1 cellular context compared by ENCODE assay signal in the genomic region with DNA sequence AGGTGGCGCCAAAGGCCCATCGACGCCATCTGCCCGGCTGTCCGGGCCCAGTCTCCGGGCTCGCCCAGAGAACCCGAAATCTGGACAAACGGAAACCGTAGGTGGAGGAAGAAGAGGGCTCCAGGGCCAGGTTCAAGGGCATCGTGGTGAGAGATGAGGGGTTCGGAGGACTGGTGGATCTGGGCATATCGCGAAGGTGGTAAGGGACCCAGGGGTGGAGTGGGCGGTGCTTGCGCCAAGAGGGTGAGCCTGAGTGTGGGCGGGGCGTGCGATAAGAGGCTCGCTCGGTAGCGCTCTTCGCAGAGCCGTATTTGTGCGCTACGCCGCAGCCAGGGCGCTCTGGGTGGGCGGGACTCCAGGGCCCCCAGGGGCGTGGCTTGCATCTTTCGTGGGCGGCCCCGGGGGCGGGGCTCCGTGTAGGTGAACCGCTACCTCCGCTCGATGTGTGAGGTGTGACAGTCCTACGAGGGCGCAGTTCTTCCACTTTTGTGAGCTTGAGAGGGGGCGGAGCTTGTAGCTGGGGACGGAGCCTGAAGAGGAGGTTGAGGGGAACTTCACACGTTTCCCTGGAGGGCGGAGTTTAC.
TF ChIP-seq lines count a peak whose summit lies in the region.

No MANE protein-coding gene starts in this region.

TF ChIP-seq in liver, 16 proteins besides CTCF, POLR2A, EP300 and RAD21 (continued from another document):
- TF ChIP-seq, protein P1, sequence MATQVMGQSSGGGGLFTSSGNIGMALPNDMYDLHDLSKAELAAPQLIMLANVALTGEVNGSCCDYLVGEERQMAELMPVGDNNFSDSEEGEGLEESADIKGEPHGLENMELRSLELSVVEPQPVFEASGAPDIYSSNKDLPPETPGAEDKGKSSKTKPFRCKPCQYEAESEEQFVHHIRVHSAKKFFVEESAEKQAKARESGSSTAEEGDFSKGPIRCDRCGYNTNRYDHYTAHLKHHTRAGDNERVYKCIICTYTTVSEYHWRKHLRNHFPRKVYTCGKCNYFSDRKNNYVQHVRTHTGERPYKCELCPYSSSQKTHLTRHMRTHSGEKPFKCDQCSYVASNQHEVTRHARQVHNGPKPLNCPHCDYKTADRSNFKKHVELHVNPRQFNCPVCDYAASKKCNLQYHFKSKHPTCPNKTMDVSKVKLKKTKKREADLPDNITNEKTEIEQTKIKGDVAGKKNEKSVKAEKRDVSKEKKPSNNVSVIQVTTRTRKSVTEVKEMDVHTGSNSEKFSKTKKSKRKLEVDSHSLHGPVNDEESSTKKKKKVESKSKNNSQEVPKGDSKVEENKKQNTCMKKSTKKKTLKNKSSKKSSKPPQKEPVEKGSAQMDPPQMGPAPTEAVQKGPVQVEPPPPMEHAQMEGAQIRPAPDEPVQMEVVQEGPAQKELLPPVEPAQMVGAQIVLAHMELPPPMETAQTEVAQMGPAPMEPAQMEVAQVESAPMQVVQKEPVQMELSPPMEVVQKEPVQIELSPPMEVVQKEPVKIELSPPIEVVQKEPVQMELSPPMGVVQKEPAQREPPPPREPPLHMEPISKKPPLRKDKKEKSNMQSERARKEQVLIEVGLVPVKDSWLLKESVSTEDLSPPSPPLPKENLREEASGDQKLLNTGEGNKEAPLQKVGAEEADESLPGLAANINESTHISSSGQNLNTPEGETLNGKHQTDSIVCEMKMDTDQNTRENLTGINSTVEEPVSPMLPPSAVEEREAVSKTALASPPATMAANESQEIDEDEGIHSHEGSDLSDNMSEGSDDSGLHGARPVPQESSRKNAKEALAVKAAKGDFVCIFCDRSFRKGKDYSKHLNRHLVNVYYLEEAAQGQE (IDR thresholded peaks at IDR 0.05) = peak; percentile 64
- TF ChIP-seq FOXA2 (IDR thresholded peaks at IDR 0.05) (no peak), GABPA (IDR thresholded peaks at IDR 0.05 in 1 of 2, conservative IDR thresholded peaks at IDR 0.05 in 1 of 2) (no peak), SP1 (IDR thresholded peaks at IDR 0.05) (peak; percentile 77), NR2F2 (IDR thresholded peaks at IDR 0.05) (no peak), HNF4G (IDR thresholded peaks at IDR 0.05) (no peak), EGR1 (IDR thresholded peaks at IDR 0.05; ENCODE audit: low read depth in 2 of 2) (no peak)
- TF ChIP-seq, protein P2, sequence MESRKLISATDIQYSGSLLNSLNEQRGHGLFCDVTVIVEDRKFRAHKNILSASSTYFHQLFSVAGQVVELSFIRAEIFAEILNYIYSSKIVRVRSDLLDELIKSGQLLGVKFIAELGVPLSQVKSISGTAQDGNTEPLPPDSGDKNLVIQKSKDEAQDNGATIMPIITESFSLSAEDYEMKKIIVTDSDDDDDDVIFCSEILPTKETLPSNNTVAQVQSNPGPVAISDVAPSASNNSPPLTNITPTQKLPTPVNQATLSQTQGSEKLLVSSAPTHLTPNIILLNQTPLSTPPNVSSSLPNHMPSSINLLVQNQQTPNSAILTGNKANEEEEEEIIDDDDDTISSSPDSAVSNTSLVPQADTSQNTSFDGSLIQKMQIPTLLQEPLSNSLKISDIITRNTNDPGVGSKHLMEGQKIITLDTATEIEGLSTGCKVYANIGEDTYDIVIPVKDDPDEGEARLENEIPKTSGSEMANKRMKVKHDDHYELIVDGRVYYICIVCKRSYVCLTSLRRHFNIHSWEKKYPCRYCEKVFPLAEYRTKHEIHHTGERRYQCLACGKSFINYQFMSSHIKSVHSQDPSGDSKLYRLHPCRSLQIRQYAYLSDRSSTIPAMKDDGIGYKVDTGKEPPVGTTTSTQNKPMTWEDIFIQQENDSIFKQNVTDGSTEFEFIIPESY (IDR thresholded peaks at IDR 0.05) = no peak
TF ChIP-seq in liver: peak in this region for 5.
